In the genomic region with DNA sequence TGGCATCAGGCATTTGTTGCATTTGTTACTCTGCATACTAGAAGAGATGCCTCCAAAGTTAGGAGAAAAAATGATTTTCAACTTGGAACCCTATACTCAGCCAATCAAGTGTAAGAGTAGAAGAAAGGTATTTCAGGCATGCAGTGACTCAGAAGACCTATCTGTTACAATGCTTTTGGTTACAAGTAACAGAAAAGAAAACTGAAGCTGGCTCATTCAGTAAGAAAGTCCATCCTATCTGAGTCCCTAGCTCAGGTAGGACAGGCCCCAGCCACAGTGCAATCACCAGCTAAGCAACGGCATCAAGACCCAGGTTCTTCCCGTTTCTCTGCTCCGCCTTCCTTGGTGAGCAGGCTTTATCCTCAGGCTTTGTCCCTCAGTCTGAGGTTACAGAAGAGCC, we compare ENCODE assay signal across 11 cellular contexts. TPM values are rescaled to one million over a fixed set of nuclear protein-coding genes. Genes with fewer than 3 reads are reported as not detected.
DNase-seq lines count a peak whose midpoint lies in the region; ATAC-seq and TF ChIP-seq lines count a peak whose summit lies in the region.
"Had no signal": no experiment of that assay in that cellular context is flagged by ENCODE, and none has a peak within 500 bp of the region (broad histone marks: within the 10 kb centered on the region; RNA-seq: fewer than 3 reads in every experiment).

No MANE protein-coding gene starts in this region.

- H3K27ac Mint-ChIP-seq in activated T-cell treated with anti-CD3 and anti-CD28 coated beads, Interleukin-2, amount 50 U/mL, for 24 hours = peak overlapping the region; percentile 37

- H3K4me1 ChIP-seq in RWPE2 (ENCODE audit: insufficient read depth, poor library complexity, severe bottlenecking) = peaks cover 13% of the 10 kb centered on the region
- H3K4me1 ChIP-seq: upper lobe of right lung had no signal

- peaks cover 31% of the 10 kb centered on the region for H3K36me3 Mint-ChIP-seq in activated T-cell treated with anti-CD3 and anti-CD28 coated beads, Interleukin-2, amount 50 U/mL, for 24 hours (ENCODE audit: low read depth)

- H3K36me3 ChIP-seq in RWPE2 (ENCODE audit: low read depth) = peaks cover 6% of the 10 kb centered on the region
- H3K36me3 ChIP-seq: upper lobe of right lung had no signal

- ATAC-seq in RWPE2 (ENCODE audit: low read depth) (peak; percentile 98), GM21360 (IDR thresholded peaks at IDR 0.05; ENCODE audit: unreplicated experiment) (no peak)
- ATAC-seq: upper lobe of right lung had no signal

- peaks cover 45% of the 10 kb centered on the region for H3K27me3 Mint-ChIP-seq in activated T-cell treated with anti-CD3 and anti-CD28 coated beads, Interleukin-2, amount 50 U/mL, for 24 hours

- no peak for TF ChIP-seq CTCF in RWPE2 (IDR thresholded peaks at IDR 0.05; ENCODE audit: poor library complexity, severe bottlenecking)

- peak overlapping the region; percentile 68 for H3K27ac ChIP-seq in RWPE2 (ENCODE audit: poor library complexity, severe bottlenecking)
- H3K27ac ChIP-seq: upper lobe of right lung had no signal

- no peaks in the 10 kb centered on the region for H3K9me3 ChIP-seq in RWPE2 (ENCODE audit: severe bottlenecking)
- H3K9me3 ChIP-seq: upper lobe of right lung had no signal

- no peak overlapping the region for H3K4me3 ChIP-seq in RWPE2 (ENCODE audit: severe bottlenecking)
- H3K4me3 ChIP-seq: upper lobe of right lung had no signal

- H3K27me3 ChIP-seq in RWPE2 (ENCODE audit: insufficient read depth, poor library complexity, severe bottlenecking) = no peaks in the 10 kb centered on the region
- H3K27me3 ChIP-seq: upper lobe of right lung had no signal

- H3K9me3 Mint-ChIP-seq in activated T-cell treated with anti-CD3 and anti-CD28 coated beads, Interleukin-2, amount 50 U/mL, for 24 hours = no peaks in the 10 kb centered on the region

- DNase-seq in activated T-cell treated with anti-CD3 and anti-CD28 coated beads, Interleukin-2, amount 50 U/mL, for 24 hours = no peak
- DNase-seq in activated T-cell treated with anti-CD3 and anti-CD28 coated beads, Interleukin-2, amount 50 U/mL, for 1 hour = no peak
- DNase-seq in RWPE2 (ENCODE audit: low spot score) (no peak), fibroblast of peridontal ligament (ENCODE audit: extremely low read depth) (peak; percentile 70), renal cortical epithelial cell (ENCODE audit: low read depth) (peak; percentile 80)
- no peak for DNase-seq in stimulated activated CD4-positive, alpha-beta T cell treated with anti-CD3 and anti-CD28 coated beads, Interleukin-2, amount 100 ng/mL, for 24 hours
- DNase-seq in activated CD8-positive, alpha-beta memory T cell treated with anti-CD3 and anti-CD28 coated beads, Interleukin-2, amount 50 U/mL, for 4 hours = no peak
- DNase-seq: activated T-cell treated with anti-CD3 and anti-CD28 coated beads, Interleukin-2, amount 50 U/mL, for 48 hours; AML-193; upper lobe of right lung had no signal

- peaks cover 65% of the 10 kb centered on the region for H3K4me1 Mint-ChIP-seq in activated T-cell treated with anti-CD3 and anti-CD28 coated beads, Interleukin-2, amount 50 U/mL, for 24 hours (ENCODE audit: low read depth)

- H3K4me3 Mint-ChIP-seq in activated T-cell treated with anti-CD3 and anti-CD28 coated beads, Interleukin-2, amount 50 U/mL, for 24 hours = no peak overlapping the region

RNA-seq across cellular contexts. Expression of gene MECP2, which starts 23.3 kb away (rescaled TPM):
- total RNA-seq in renal cortical epithelial cell = 16.7 and 32.1 TPM in 2 replicates

RNA-seq across cellular contexts. Expression of gene IRAK1, which starts 54.5 kb away (rescaled TPM):
- 78.7 and 79.4 TPM in 2 replicates for total RNA-seq in renal cortical epithelial cell

Comparison
In these comparisons a context has a peak if more than half of its experiments do, and no peak if none do; other contexts are left out.
1. DNase-seq: peak in fibroblast of peridontal ligament (single experiment) and renal cortical epithelial cell (single experiment); none in activated T-cell treated with anti-CD3 and anti-CD28 coated beads, Interleukin-2, amount 50 U/mL, for 24 hours (single experiment), activated T-cell treated with anti-CD3 and anti-CD28 coated beads, Interleukin-2, amount 50 U/mL, for 1 hour (single experiment), RWPE2 (single experiment), stimulated activated CD4-positive, alpha-beta T cell treated with anti-CD3 and anti-CD28 coated beads, Interleukin-2, amount 100 ng/mL, for 24 hours (0 of 2) and activated CD8-positive, alpha-beta memory T cell treated with anti-CD3 and anti-CD28 coated beads, Interleukin-2, amount 50 U/mL, for 4 hours (single experiment).